ENCODE assay signal across 19 cellular contexts in the genomic region with DNA sequence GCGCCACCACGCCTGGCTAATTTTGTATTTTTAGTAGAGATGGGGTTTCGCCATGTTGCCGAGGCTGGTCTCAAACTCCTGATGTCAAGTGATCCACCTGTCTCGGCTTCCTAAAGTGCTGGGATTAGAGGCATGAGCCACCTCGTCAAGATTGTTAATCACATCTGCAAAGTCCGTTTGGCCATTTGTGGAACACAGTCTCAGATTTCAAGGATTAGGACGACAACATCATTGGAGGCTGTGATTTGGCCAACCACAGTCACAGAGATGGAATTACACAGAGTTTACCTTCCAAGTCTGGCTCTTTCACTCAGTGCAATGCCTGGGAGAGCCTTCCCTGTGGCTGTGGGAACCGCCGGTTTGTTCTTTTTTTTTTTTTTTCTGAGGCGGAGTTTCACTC. TPM values are rescaled to one million over a fixed set of nuclear protein-coding genes. Genes with fewer than 3 reads are reported as not detected.
A peak's percentile ranks its signal among the peaks of the same experiment; 100 is the strongest.
DNase-seq lines count a peak whose midpoint lies in the region; ATAC-seq and TF ChIP-seq lines count a peak whose summit lies in the region.
"Had no signal": no experiment of that assay in that cellular context is flagged by ENCODE, and none has a peak within 500 bp of the region (broad histone marks: within the 10 kb centered on the region; RNA-seq: fewer than 3 reads in every experiment).

No MANE protein-coding gene starts in this region.

- TF ChIP-seq RAD21 in IMR-90 (IDR thresholded peaks at IDR 0.05; ENCODE audit: low read length): no peak

- no peak overlapping the region for H2AFZ ChIP-seq in IMR-90 (replicated peaks; ENCODE audit: low read length, poor library complexity)

- H3K4me2 ChIP-seq in IMR-90 (ENCODE audit: low read depth, low read length): no peak overlapping the region
- no peak overlapping the region for H3K4me2 ChIP-seq in mesendoderm (ENCODE audit: low read length)

- H3K9ac ChIP-seq in IMR-90 (ENCODE audit: low read depth, low read length): no peak overlapping the region
- H3K9ac ChIP-seq in adipocyte (ENCODE audit: low read length): no peak overlapping the region
- no peak overlapping the region for H3K9ac ChIP-seq in mesendoderm (ENCODE audit: low read length)

- DNase-seq in IMR-90 (peak; percentile 56), adipocyte (ENCODE audit: low read depth) (peak; percentile 20), mesendoderm (no peak)
- DNase-seq in activated CD8-positive, alpha-beta memory T cell treated with anti-CD3 and anti-CD28 coated beads, Interleukin-2, amount 50 U/mL, for 48 hours: no peak
- no peak for DNase-seq in activated CD4-positive, alpha-beta T cell treated with anti-CD3 and anti-CD28 coated beads, Interleukin-2, amount 50 U/mL, for 4 hours
- DNase-seq in activated T-helper 2 cell treated with anti-CD3 and anti-CD28 coated beads, Interferon-gamma antibody, Interleukin-2, Interleukin-4, amounts not matched to agents 10 μg/mL and 5 μg/mL and 100 μg/mL, durations not matched to agents 14 hours and 24 hours and 36 hours (ENCODE audit: low spot score): no peak
- DNase-seq: activated CD4-positive, CD25-positive, alpha-beta regulatory T cell; effector CD8-positive, alpha-beta T cell; EL; MV-4-11; NCI-H345 had no signal

- no peaks in the 10 kb centered on the region for H3K27me3 ChIP-seq in IMR-90 (ENCODE audit: control insufficient read depth, insufficient read depth, low read length)
- H3K27me3 ChIP-seq in adipocyte (replicated peaks; ENCODE audit: control insufficient read depth, insufficient read depth, low read length): no peaks in the 10 kb centered on the region
- H3K27me3 ChIP-seq in mesendoderm (ENCODE audit: insufficient read depth, low read length, poor library complexity): no peaks in the 10 kb centered on the region
- H3K27me3 ChIP-seq: cardiac muscle cell had no signal

- no peaks in the 10 kb centered on the region for H3K36me3 Mint-ChIP-seq in activated T-helper 2 cell treated with anti-CD3 and anti-CD28 coated beads, Interferon-gamma antibody, Interleukin-2, Interleukin-4, amounts not matched to agents 10 μg/mL and 5 μg/mL and 100 μg/mL, durations not matched to agents 14 hours and 24 hours and 36 hours (ENCODE audit: low read depth)
- H3K36me3 Mint-ChIP-seq: activated naive CD4-positive, alpha-beta T cell treated with anti-CD3 and anti-CD28 coated beads, Interleukin-2, amount 50 U/mL, for 72 hours had no signal

- H2BK120ac ChIP-seq in IMR-90 (ENCODE audit: low read depth, low read length) (no peak overlapping the region), mesendoderm (ENCODE audit: low read depth, low read length) (no peak overlapping the region)

- H3K79me2 ChIP-seq in mesendoderm (ENCODE audit: control insufficient read depth, insufficient read depth, low read length): no peaks in the 10 kb centered on the region

- no peak overlapping the region for H3K14ac ChIP-seq in IMR-90 (replicated peaks; ENCODE audit: low read depth, low read length)

- H2AK5ac ChIP-seq in IMR-90 (ENCODE audit: low read depth, low read length) (no peak overlapping the region), mesendoderm (ENCODE audit: low read length) (no peak overlapping the region)

- H4K5ac ChIP-seq in IMR-90 (ENCODE audit: low read depth, low read length) (no peak overlapping the region), mesendoderm (ENCODE audit: low read length) (no peak overlapping the region)

- 0 out of 2 replicates have a peak, but pooled peaks have one; percentile 8 for ATAC-seq in IMR-90 (ENCODE audit: low read depth)
- ATAC-seq in GM19023 (IDR thresholded peaks at IDR 0.05; ENCODE audit: unreplicated experiment): no peak
- ATAC-seq: activated naive CD4-positive, alpha-beta T cell treated with anti-CD3 and anti-CD28 coated beads, Interleukin-2, amount 50 U/mL, for 72 hours had no signal

- H3K4me3 Mint-ChIP-seq in activated T-helper 2 cell treated with anti-CD3 and anti-CD28 coated beads, Interferon-gamma antibody, Interleukin-2, Interleukin-4, amounts not matched to agents 10 μg/mL and 5 μg/mL and 100 μg/mL, durations not matched to agents 14 hours and 24 hours and 36 hours (ENCODE audit: low read depth): no peak overlapping the region

- H3K79me1 ChIP-seq in IMR-90 (ENCODE audit: low read depth in 1 of 2, low read length in 2 of 2) (no peaks in the 10 kb centered on the region), mesendoderm (ENCODE audit: low read length) (no peaks in the 10 kb centered on the region)

- H2AK9ac ChIP-seq in IMR-90 (replicated peaks; ENCODE audit: low read depth, low read length, poor library complexity): no peak overlapping the region

- no peaks in the 10 kb centered on the region for H3K9me3 Mint-ChIP-seq in activated T-helper 2 cell treated with anti-CD3 and anti-CD28 coated beads, Interferon-gamma antibody, Interleukin-2, Interleukin-4, amounts not matched to agents 10 μg/mL and 5 μg/mL and 100 μg/mL, durations not matched to agents 14 hours and 24 hours and 36 hours
- H3K9me3 Mint-ChIP-seq: activated naive CD4-positive, alpha-beta T cell treated with anti-CD3 and anti-CD28 coated beads, Interleukin-2, amount 50 U/mL, for 72 hours had no signal

- H4K91ac ChIP-seq in IMR-90 (ENCODE audit: insufficient read depth, low read depth, low read length): no peak overlapping the region

- H3K23ac ChIP-seq in IMR-90 (ENCODE audit: low read depth, low read length) (no peak overlapping the region), mesendoderm (ENCODE audit: low read length) (no peak overlapping the region)

- in situ Hi-C loops in IMR-90 (cut with MboI; ENCODE audit: low sequenced_read_pairs): no loop called here

- no peak overlapping the region for H3K4ac ChIP-seq in IMR-90 (ENCODE audit: low read depth, low read length)
- no peak overlapping the region for H3K4ac ChIP-seq in mesendoderm (ENCODE audit: low read depth, low read length)

- H4K20me1 ChIP-seq in IMR-90 (ENCODE audit: insufficient read depth, low read length): no peaks in the 10 kb centered on the region

- BruUV-seq in IMR-90 (replicated peaks; lab: Mats Ljungman, UMichigan): no TSS peak

- H4K8ac ChIP-seq in IMR-90 (ENCODE audit: low read depth in 2 of 2, low read length in 2 of 2): no peak overlapping the region
- H4K8ac ChIP-seq in mesendoderm (ENCODE audit: low read depth, low read length): no peak overlapping the region

- H3K4me1 Mint-ChIP-seq in activated T-helper 2 cell treated with anti-CD3 and anti-CD28 coated beads, Interferon-gamma antibody, Interleukin-2, Interleukin-4, amounts not matched to agents 10 μg/mL and 5 μg/mL and 100 μg/mL, durations not matched to agents 14 hours and 24 hours and 36 hours (ENCODE audit: low read depth): no peaks in the 10 kb centered on the region

- TF ChIP-seq POLR2A in IMR-90 (IDR thresholded peaks at IDR 0.05; ENCODE audit: low read depth, low read length): no peak

- TF ChIP-seq CTCF in C4-2B (conservative IDR thresholded peaks at IDR 0.05) (no peak), IMR-90 (conservative IDR thresholded peaks at IDR 0.05; ENCODE audit: low read depth, low read length) (no peak)

- H3K4me1 ChIP-seq in IMR-90 (ENCODE audit: control insufficient read depth, insufficient read depth, low read length): peaks cover 3% of the 10 kb centered on the region; the same call in 1 of the 2 replicates
- peaks cover 14% of the 10 kb centered on the region for H3K4me1 ChIP-seq in adipocyte (ENCODE audit: control insufficient read depth, insufficient read depth, low read length)
- no peaks in the 10 kb centered on the region for H3K4me1 ChIP-seq in mesendoderm (ENCODE audit: control insufficient read depth, low read depth, low read length)

- peaks cover 2% of the 10 kb centered on the region for H3K27me3 Mint-ChIP-seq in activated T-helper 2 cell treated with anti-CD3 and anti-CD28 coated beads, Interferon-gamma antibody, Interleukin-2, Interleukin-4, amounts not matched to agents 10 μg/mL and 5 μg/mL and 100 μg/mL, durations not matched to agents 14 hours and 24 hours and 36 hours (ENCODE audit: low read depth)

- H3K27ac Mint-ChIP-seq in activated T-helper 2 cell treated with anti-CD3 and anti-CD28 coated beads, Interferon-gamma antibody, Interleukin-2, Interleukin-4, amounts not matched to agents 10 μg/mL and 5 μg/mL and 100 μg/mL, durations not matched to agents 14 hours and 24 hours and 36 hours: no peak overlapping the region
- H3K27ac Mint-ChIP-seq: activated naive CD4-positive, alpha-beta T cell treated with anti-CD3 and anti-CD28 coated beads, Interleukin-2, amount 50 U/mL, for 72 hours had no signal

- CTCF ChIA-PET in IMR-90 (lab: Yijun Ruan, JAX): no interaction called here

- H2BK5ac ChIP-seq in IMR-90 (ENCODE audit: low read depth, low read length, poor library complexity, severe bottlenecking) (no peak overlapping the region), mesendoderm (ENCODE audit: low read length) (no peak overlapping the region)

- no peak overlapping the region for H3K56ac ChIP-seq in IMR-90 (ENCODE audit: extremely low read depth, insufficient read depth, low read length)
- peak overlapping the region; percentile 15 for H3K56ac ChIP-seq in mesendoderm (ENCODE audit: low read length)

- 58% methylated on average over 7 of the region's 11 CpGs; no CpG with 5 or more reads in 1 of the 2 experiments for WGBS in IMR-90 (ENCODE audit: extremely low coverage in 2 of 2, insufficient read length in 1 of 2), 2 experiments
- WGBS in mesendoderm (ENCODE audit: extremely low coverage, insufficient coverage, low lambda C conversion rate): no CpG with 5 or more reads among the region's 11 CpGs

- peak overlapping the region; percentile 62; the same call in 1 of the 2 replicates for H3K27ac ChIP-seq in C4-2B
- no peak overlapping the region for H3K27ac ChIP-seq in IMR-90 (ENCODE audit: insufficient read depth, low read length)
- no peak overlapping the region for H3K27ac ChIP-seq in mesendoderm (ENCODE audit: low read depth, low read length)
- H3K27ac ChIP-seq: cardiac muscle cell had no signal

- dilution Hi-C loops in IMR-90 (cut with HindIII; ENCODE audit: low sequenced_read_pairs, unreplicated experiment): no loop called here

- H2BK20ac ChIP-seq in IMR-90 (ENCODE audit: low read depth, low read length): no peak overlapping the region

- H2BK15ac ChIP-seq in IMR-90 (ENCODE audit: low read depth, low read length): no peak overlapping the region
- no peak overlapping the region for H2BK15ac ChIP-seq in mesendoderm (replicated peaks; ENCODE audit: low read depth)

- H3K18ac ChIP-seq in IMR-90 (ENCODE audit: low read depth, low read length) (no peak overlapping the region), mesendoderm (ENCODE audit: low read length) (no peak overlapping the region)

- intact Hi-C loops in IMR-90 (cut with micrococcal nuclease): no loop called here
- intact Hi-C loops in activated T-helper 2 cell treated with anti-CD3 and anti-CD28 coated beads, Interferon-gamma antibody, Interleukin-2, Interleukin-4, amounts not matched to agents 10 μg/mL and 5 μg/mL and 100 μg/mL, durations not matched to agents 14 hours and 24 hours and 36 hours (cut with micrococcal nuclease): no loop called here

- H3K36me3 ChIP-seq in IMR-90 (ENCODE audit: control insufficient read depth, insufficient read depth, low read length): no peaks in the 10 kb centered on the region
- no peaks in the 10 kb centered on the region for H3K36me3 ChIP-seq in adipocyte (ENCODE audit: control insufficient read depth, insufficient read depth, low read length, severe bottlenecking)
- no peaks in the 10 kb centered on the region for H3K36me3 ChIP-seq in mesendoderm (ENCODE audit: control insufficient read depth, insufficient read depth, low read length)
- H3K36me3 ChIP-seq: cardiac muscle cell had no signal

- POLR2A ChIA-PET in IMR-90 (lab: Charles Lee; ENCODE audit: unreplicated experiment): no interaction called here

- no peaks in the 10 kb centered on the region for H3K9me1 ChIP-seq in IMR-90 (ENCODE audit: insufficient read depth, low read length)

- H3K9me3 ChIP-seq in IMR-90 (ENCODE audit: control insufficient read depth, insufficient read depth, low read length): no peaks in the 10 kb centered on the region
- H3K9me3 ChIP-seq in adipocyte (ENCODE audit: control insufficient read depth, low read length): no peaks in the 10 kb centered on the region

- no peak overlapping the region for H3K4me3 ChIP-seq in IMR-90 (ENCODE audit: insufficient read depth, low read depth, low read length)
- H3K4me3 ChIP-seq in adipocyte (ENCODE audit: low read length): no peak overlapping the region
- H3K4me3 ChIP-seq in mesendoderm (ENCODE audit: low read length): no peak overlapping the region
- H3K4me3 ChIP-seq: cardiac muscle cell had no signal

RNA-seq across cellular contexts. Expression of gene SULT2B1, which starts 17.8 kb away (rescaled TPM):
- total RNA-seq in IMR-90 (2012; rRNA removed): not detected in 2 replicates
- polyA plus RNA-seq in IMR-90 (2012; rRNA removed): 0.09 TPM in 1 of 2 replicates, not detected in the other
- polyA plus RNA-seq in IMR-90 (2012; cell fraction: cytosol; rRNA removed): 0.08 TPM in 1 of 2 replicates, not detected in the other
- 0.13 and 0.23 TPM in 2 replicates for polyA plus RNA-seq in IMR-90 (2012; cell fraction: nucleus; rRNA removed; ENCODE audit: low replicate concordance)
- polyA plus RNA-seq in mesendoderm (2013, experiment 1 of 2): 0.14 TPM
- polyA plus RNA-seq in mesendoderm (2013, experiment 2 of 2): 0.24 TPM
- total RNA-seq in activated T-helper 2 cell treated with anti-CD3 and anti-CD28 coated beads, Interferon-gamma antibody, Interleukin-2, Interleukin-4, amounts not matched to agents 10 μg/mL and 5 μg/mL and 100 μg/mL, durations not matched to agents 14 hours and 24 hours and 36 hours: not detected in 2 replicates
- total RNA-seq: activated naive CD4-positive, alpha-beta T cell treated with anti-CD3 and anti-CD28 coated beads, Interleukin-2, amount 50 U/mL, for 72 hours; cardiac muscle cell; HT1080; mononuclear cell; OCI-LY7; subcutaneous adipose tissue had no signal

RNA-seq across cellular contexts. Expression of gene SPACA4, which starts 36.7 kb away (rescaled TPM):
- not detected in 2 replicates for total RNA-seq in IMR-90 (2012; rRNA removed)
- not detected in 2 replicates for polyA plus RNA-seq in IMR-90 (2012; rRNA removed)
- not detected in 2 replicates for polyA plus RNA-seq in IMR-90 (2012; cell fraction: cytosol; rRNA removed)
- not detected in 2 replicates for polyA plus RNA-seq in IMR-90 (2012; cell fraction: nucleus; rRNA removed; ENCODE audit: low replicate concordance)
- polyA plus RNA-seq in mesendoderm (2013, experiment 1 of 2): not detected
- not detected for polyA plus RNA-seq in mesendoderm (2013, experiment 2 of 2)
- not detected in 2 replicates for total RNA-seq in activated T-helper 2 cell treated with anti-CD3 and anti-CD28 coated beads, Interferon-gamma antibody, Interleukin-2, Interleukin-4, amounts not matched to agents 10 μg/mL and 5 μg/mL and 100 μg/mL, durations not matched to agents 14 hours and 24 hours and 36 hours
- total RNA-seq: activated naive CD4-positive, alpha-beta T cell treated with anti-CD3 and anti-CD28 coated beads, Interleukin-2, amount 50 U/mL, for 72 hours; cardiac muscle cell; HT1080; mononuclear cell; OCI-LY7; subcutaneous adipose tissue had no signal
- polyA plus RNA-seq: cardiac muscle cell had no signal

RNA-seq across cellular contexts. Expression of gene FAM83E, which starts 45.1 kb away (rescaled TPM):
- total RNA-seq in IMR-90 (2012; rRNA removed): 0.36 and 0.56 TPM in 2 replicates
- polyA plus RNA-seq in IMR-90 (2012; rRNA removed): 0.05 and 0.17 TPM in 2 replicates
- not detected in 2 replicates for polyA plus RNA-seq in IMR-90 (2012; cell fraction: cytosol; rRNA removed)
- 0.11 and 0.25 TPM in 2 replicates for polyA plus RNA-seq in IMR-90 (2012; cell fraction: nucleus; rRNA removed; ENCODE audit: low replicate concordance)
- 1.4 TPM for polyA plus RNA-seq in mesendoderm (2013, experiment 1 of 2)
- 1.7 TPM for polyA plus RNA-seq in mesendoderm (2013, experiment 2 of 2)
- total RNA-seq in activated T-helper 2 cell treated with anti-CD3 and anti-CD28 coated beads, Interferon-gamma antibody, Interleukin-2, Interleukin-4, amounts not matched to agents 10 μg/mL and 5 μg/mL and 100 μg/mL, durations not matched to agents 14 hours and 24 hours and 36 hours: 4.3 and 6.4 TPM in 2 replicates
- total RNA-seq: HT1080, subcutaneous adipose tissue had no signal
- polyA plus RNA-seq: cardiac muscle cell had no signal

RNA-seq across cellular contexts. Expression of gene RPL18, which starts 49.2 kb away (rescaled TPM):
- 1,909 and 2,552 TPM in 2 replicates for total RNA-seq in IMR-90 (2012; rRNA removed)
- polyA plus RNA-seq in IMR-90 (2012; rRNA removed): 1,897 and 2,254 TPM in 2 replicates
- polyA plus RNA-seq in IMR-90 (2012; cell fraction: cytosol; rRNA removed): 2,745 and 3,594 TPM in 2 replicates
- polyA plus RNA-seq in IMR-90 (2012; cell fraction: nucleus; rRNA removed; ENCODE audit: low replicate concordance): 695 and 912 TPM in 2 replicates
- polyA plus RNA-seq in mesendoderm (2013, experiment 1 of 2): 1,890 TPM
- polyA plus RNA-seq in mesendoderm (2013, experiment 2 of 2): 1,896 TPM
- total RNA-seq in activated T-helper 2 cell treated with anti-CD3 and anti-CD28 coated beads, Interferon-gamma antibody, Interleukin-2, Interleukin-4, amounts not matched to agents 10 μg/mL and 5 μg/mL and 100 μg/mL, durations not matched to agents 14 hours and 24 hours and 36 hours: 1,853 and 1,861 TPM in 2 replicates

RNA-seq across cellular contexts. Expression of gene SPHK2, which starts 49.5 kb away (rescaled TPM):
- 1.6 and 1.7 TPM in 2 replicates for total RNA-seq in IMR-90 (2012; rRNA removed)
- 9.9 and 11.9 TPM in 2 replicates for polyA plus RNA-seq in IMR-90 (2012; rRNA removed)
- polyA plus RNA-seq in IMR-90 (2012; cell fraction: cytosol; rRNA removed): 10.3 and 12.8 TPM in 2 replicates
- polyA plus RNA-seq in IMR-90 (2012; cell fraction: nucleus; rRNA removed; ENCODE audit: low replicate concordance): 24.1 and 56.8 TPM in 2 replicates
- 19.4 TPM for polyA plus RNA-seq in mesendoderm (2013, experiment 1 of 2)
- 20.6 TPM for polyA plus RNA-seq in mesendoderm (2013, experiment 2 of 2)
- 34.3 and 35.0 TPM in 2 replicates for total RNA-seq in activated T-helper 2 cell treated with anti-CD3 and anti-CD28 coated beads, Interferon-gamma antibody, Interleukin-2, Interleukin-4, amounts not matched to agents 10 μg/mL and 5 μg/mL and 100 μg/mL, durations not matched to agents 14 hours and 24 hours and 36 hours

Comparison
In these comparisons a context has a peak if more than half of its experiments do, and no peak if none do; other contexts are left out.
1. DNase-seq: peak in IMR-90 (single experiment) and adipocyte (single experiment); none in mesendoderm (single experiment), activated CD8-positive, alpha-beta memory T cell treated with anti-CD3 and anti-CD28 coated beads, Interleukin-2, amount 50 U/mL, for 48 hours (single experiment), activated CD4-positive, alpha-beta T cell treated with anti-CD3 and anti-CD28 coated beads, Interleukin-2, amount 50 U/mL, for 4 hours (0 of 2) and activated T-helper 2 cell treated with anti-CD3 and anti-CD28 coated beads, Interferon-gamma antibody, Interleukin-2, Interleukin-4, amounts not matched to agents 10 μg/mL and 5 μg/mL and 100 μg/mL, durations not matched to agents 14 hours and 24 hours and 36 hours (single experiment).